Comparison of ENCODE assay signal across 13 cellular contexts in the genomic region with DNA sequence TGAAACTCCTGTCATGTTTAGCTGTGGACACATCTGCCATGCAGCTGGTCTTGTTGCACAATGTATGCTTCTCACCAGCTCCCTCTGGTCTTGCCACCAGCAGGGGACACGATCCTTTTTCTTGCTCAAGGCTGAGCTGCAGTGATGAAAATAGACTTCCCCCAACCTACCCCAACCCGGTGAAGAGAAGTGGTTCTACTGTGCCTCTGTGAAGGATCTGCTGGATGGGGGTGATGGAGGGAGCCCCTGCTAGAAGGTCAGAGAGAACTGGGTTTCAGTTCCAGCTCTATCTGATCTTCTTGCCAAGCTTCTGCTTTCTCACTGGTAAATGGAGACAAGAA.
DNase-seq lines count a peak whose midpoint lies in the region; ATAC-seq and TF ChIP-seq lines count a peak whose summit lies in the region.
"Had no signal": no experiment of that assay in that cellular context is flagged by ENCODE, and none has a peak within 500 bp of the region (broad histone marks: within the 10 kb centered on the region; RNA-seq: fewer than 3 reads in every experiment).

No MANE protein-coding gene starts in this region.

- peaks cover 27% of the 10 kb centered on the region for H3K4me1 ChIP-seq in HUES6 (ENCODE audit: control insufficient read depth, insufficient read depth, low read length)
- H3K4me1 ChIP-seq in adipocyte (ENCODE audit: control insufficient read depth, insufficient read depth, low read length) = peaks cover 2% of the 10 kb centered on the region
- peaks cover 0 to 19% of the 10 kb centered on the region in 2 donors for H3K4me1 ChIP-seq in left lung
- H3K4me1 ChIP-seq in transverse colon = no peaks in the 10 kb centered on the region

- no peak overlapping the region; the same call in 1 of the 2 replicates for H3K4me3 ChIP-seq in HUES6 (ENCODE audit: low read depth, low read length)
- no peak overlapping the region for H3K4me3 ChIP-seq in adipocyte (ENCODE audit: low read length)
- H3K4me3 ChIP-seq in left lung = no peak overlapping the region
- no peak overlapping the region for H3K4me3 ChIP-seq in transverse colon

- H3K27ac ChIP-seq in HUES6 (ENCODE audit: low read depth, low read length) (peak overlapping the region; percentile 77), left lung (peak overlapping the region in 1 of 2 donors; percentile 82), transverse colon (peak overlapping the region in 1 of 4 donors; percentile 14)

- ATAC-seq in left lung = peak; percentile 75
- no peak for ATAC-seq in stimulated activated effector memory CD8-positive, alpha-beta T cell treated with anti-CD3 and anti-CD28 coated beads, Interleukin-12 subunit alpha, Interleukin-12 subunit beta, amount 100 ng/mL, for 72 hours
- ATAC-seq: stimulated activated naive CD8-positive, alpha-beta T cell treated with anti-CD3 and anti-CD28 coated beads, Interleukin-15, Interleukin-2, amounts not matched to agents 100 U/mL and 50 U/mL, for 24 hours had no signal

- peak overlapping the region; percentile 25 for H3K9ac ChIP-seq in HUES6 (ENCODE audit: low read length)
- H3K9ac ChIP-seq in adipocyte (ENCODE audit: low read length) = no peak overlapping the region

- no peaks in the 10 kb centered on the region for H3K27me3 ChIP-seq in HUES6 (ENCODE audit: control insufficient read depth, insufficient read depth, low read length)
- no peaks in the 10 kb centered on the region for H3K27me3 ChIP-seq in adipocyte (replicated peaks; ENCODE audit: control insufficient read depth, insufficient read depth, low read length)
- H3K27me3 ChIP-seq in left lung = no peaks in the 10 kb centered on the region
- no peaks in the 10 kb centered on the region for H3K27me3 ChIP-seq in transverse colon

- H3K27ac Mint-ChIP-seq in stimulated activated effector memory CD8-positive, alpha-beta T cell treated with anti-CD3 and anti-CD28 coated beads, Interleukin-12 subunit alpha, Interleukin-12 subunit beta, amount 100 ng/mL, for 72 hours = no peak overlapping the region
- H3K27ac Mint-ChIP-seq in chondrocyte (ENCODE audit: unreplicated experiment) = no peak overlapping the region

- no peaks in the 10 kb centered on the region for H3K36me3 Mint-ChIP-seq in stimulated activated effector memory CD8-positive, alpha-beta T cell treated with anti-CD3 and anti-CD28 coated beads, Interleukin-12 subunit alpha, Interleukin-12 subunit beta, amount 100 ng/mL, for 72 hours
- no peaks in the 10 kb centered on the region for H3K36me3 Mint-ChIP-seq in chondrocyte (ENCODE audit: low read depth)

- TF ChIP-seq EP300 in transverse colon (IDR thresholded peaks at IDR 0.05; ENCODE audit: low read depth) = no peak

- DNase-seq in adipocyte (ENCODE audit: low read depth) (peak; percentile 40), left lung (peak in 1 of 2 donors; percentile 45), transverse colon (peak; percentile 14), chondrocyte (ENCODE audit: low spot score) (no peak)
- no peak for DNase-seq in activated CD4-positive, CD25-positive, alpha-beta regulatory T cell (lab: John Stamatoyannopoulos, UW)
- DNase-seq in stimulated activated effector memory CD8-positive, alpha-beta T cell treated with anti-CD3 and anti-CD28 coated beads, Interleukin-12 subunit alpha, Interleukin-12 subunit beta, amount 100 ng/mL, for 72 hours (ENCODE audit: low spot score in 2 of 2) = no peak
- DNase-seq: activated CD4-positive, alpha-beta T cell treated with anti-CD3 and anti-CD28 coated beads, Interleukin-2, amount 50 U/mL, for 1 hour; activated naive CD4-positive, alpha-beta T cell treated with Interleukin-2 at 50 U/mL for 16 hours; NCI-H1092; NCI-H526 treated with DMSO at 0.1 percent for 48 hours; stimulated activated CD4-positive, alpha-beta T cell treated with anti-CD3 and anti-CD28 coated beads, Interleukin-1b, Interleukin-23, amount 100 ng/mL, for 48 hours; stimulated activated naive CD8-positive, alpha-beta T cell treated with anti-CD3 and anti-CD28 coated beads, Interleukin-15, Interleukin-2, amounts not matched to agents 100 U/mL and 50 U/mL, for 24 hours had no signal

- H3K9me3 Mint-ChIP-seq in stimulated activated effector memory CD8-positive, alpha-beta T cell treated with anti-CD3 and anti-CD28 coated beads, Interleukin-12 subunit alpha, Interleukin-12 subunit beta, amount 100 ng/mL, for 72 hours = no peaks in the 10 kb centered on the region
- no peaks in the 10 kb centered on the region for H3K9me3 Mint-ChIP-seq in chondrocyte (ENCODE audit: low read depth)

- intact Hi-C loops in left lung (cut with DNase I) (no loop called here), transverse colon (cut with DNase I; ENCODE audit: low total_unique reads) (no loop called here)

- TF ChIP-seq CTCF in left lung (IDR thresholded peaks at IDR 0.05) = peak in 1 of 2 donors; percentile 16
- no peak for TF ChIP-seq CTCF in transverse colon (IDR thresholded peaks at IDR 0.05)
- no peak for TF ChIP-seq CTCF in chondrocyte (IDR thresholded peaks at IDR 0.05)

- H3K9me3 ChIP-seq in HUES6 (ENCODE audit: control insufficient read depth, insufficient read depth, low read depth, low read length) = no peaks in the 10 kb centered on the region
- H3K9me3 ChIP-seq in adipocyte (ENCODE audit: control insufficient read depth, low read length) = no peaks in the 10 kb centered on the region
- H3K9me3 ChIP-seq in left lung = no peaks in the 10 kb centered on the region
- no peaks in the 10 kb centered on the region for H3K9me3 ChIP-seq in transverse colon

- H3K27me3 Mint-ChIP-seq in chondrocyte (ENCODE audit: low read depth) = no peaks in the 10 kb centered on the region

- 59% methylated on average over 2 of the region's 2 CpGs; no CpG with 5 or more reads in 1 of the 2 donors for WGBS in transverse colon (ENCODE audit: low coverage in 1 of 2), 2 donors

- H3K36me3 ChIP-seq in HUES6 (ENCODE audit: control insufficient read depth, insufficient read depth, low read length) (no peaks in the 10 kb centered on the region), adipocyte (ENCODE audit: control insufficient read depth, insufficient read depth, low read length, severe bottlenecking) (no peaks in the 10 kb centered on the region), left lung (no peaks in the 10 kb centered on the region), transverse colon (no peaks in the 10 kb centered on the region)

- H3K4me1 Mint-ChIP-seq in stimulated activated effector memory CD8-positive, alpha-beta T cell treated with anti-CD3 and anti-CD28 coated beads, Interleukin-12 subunit alpha, Interleukin-12 subunit beta, amount 100 ng/mL, for 72 hours = no peaks in the 10 kb centered on the region
- no peaks in the 10 kb centered on the region for H3K4me1 Mint-ChIP-seq in chondrocyte (ENCODE audit: low read depth)

- H3K4me3 Mint-ChIP-seq in stimulated activated effector memory CD8-positive, alpha-beta T cell treated with anti-CD3 and anti-CD28 coated beads, Interleukin-12 subunit alpha, Interleukin-12 subunit beta, amount 100 ng/mL, for 72 hours = no peak overlapping the region
- no peak overlapping the region for H3K4me3 Mint-ChIP-seq in chondrocyte (ENCODE audit: unreplicated experiment)

- in situ Hi-C loops in transverse colon (cut with MboI; ENCODE audit: low pct_ligation_motif_present in 1 of 4, low pct_unique_long_range_greater_than_20kb in 1 of 4, low sequenced_read_pairs in 3 of 4) = no loop called here

- no peak for TF ChIP-seq POLR2A in transverse colon (IDR thresholded peaks at IDR 0.05)

Comparison
In these comparisons a context has a peak if more than half of its experiments do, and no peak if none do; other contexts are left out.
1. DNase-seq: peak in adipocyte (single experiment) and transverse colon (single experiment); none in activated CD4-positive, CD25-positive, alpha-beta regulatory T cell (0 of 4), stimulated activated effector memory CD8-positive, alpha-beta T cell treated with anti-CD3 and anti-CD28 coated beads, Interleukin-12 subunit alpha, Interleukin-12 subunit beta, amount 100 ng/mL, for 72 hours (0 of 2) and chondrocyte (single experiment).